Comparison of ENCODE assay signal across 1 cellular context in the genomic region with DNA sequence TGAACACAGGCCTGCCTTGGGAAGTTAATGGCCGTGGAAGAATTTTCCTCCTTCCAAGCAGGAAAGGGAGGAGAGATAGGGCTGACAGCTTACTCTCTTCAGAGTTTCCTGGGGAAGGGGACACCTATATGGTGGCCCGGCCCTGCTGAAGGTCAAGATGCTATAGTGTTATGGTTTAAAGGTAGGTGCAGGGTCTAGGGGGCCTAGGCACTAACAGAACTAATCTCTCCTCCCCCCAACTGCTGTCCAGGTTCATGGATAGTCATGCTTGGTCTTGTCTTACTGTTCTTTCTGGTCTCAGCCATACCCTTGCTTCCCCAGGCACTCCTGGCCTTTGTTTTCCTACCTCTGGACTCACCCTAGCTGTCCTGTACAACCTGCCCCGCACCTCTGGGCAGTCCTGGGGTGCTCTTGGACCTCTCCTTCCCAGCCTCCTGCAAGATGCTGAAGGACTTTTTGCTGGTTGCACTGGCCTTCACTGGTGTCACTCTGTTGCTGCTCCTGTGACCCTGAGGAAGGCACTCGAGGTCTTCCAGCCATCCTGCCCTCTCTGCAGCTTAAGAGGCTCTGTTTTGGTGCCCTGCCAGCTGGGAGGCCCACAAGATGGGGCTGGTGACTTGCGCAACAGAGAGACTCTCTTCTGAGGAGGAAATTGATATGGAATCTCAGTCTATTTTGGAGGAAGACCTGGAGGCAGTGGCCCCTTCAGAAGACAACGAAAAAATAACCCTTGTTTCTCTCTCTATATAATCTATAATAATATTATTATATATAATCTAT.
TF ChIP-seq lines count a peak whose summit lies in the region.

No MANE protein-coding gene starts in this region.

TF ChIP-seq in GM12878, 131 proteins besides CTCF, POLR2A, EP300 and RAD21:
- no peak for TF ChIP-seq MTA2 (IDR thresholded peaks at IDR 0.05; ENCODE audit: low read depth)
- TF ChIP-seq RUNX3 (IDR thresholded peaks at IDR 0.05; ENCODE audit: low read length) = no peak
- TF ChIP-seq ZSCAN29 (IDR thresholded peaks at IDR 0.05) = no peak
- no peak for TF ChIP-seq RCOR1 (conservative IDR thresholded peaks at IDR 0.05; ENCODE audit: low read depth, low read length)
- TF ChIP-seq, protein P1, sequence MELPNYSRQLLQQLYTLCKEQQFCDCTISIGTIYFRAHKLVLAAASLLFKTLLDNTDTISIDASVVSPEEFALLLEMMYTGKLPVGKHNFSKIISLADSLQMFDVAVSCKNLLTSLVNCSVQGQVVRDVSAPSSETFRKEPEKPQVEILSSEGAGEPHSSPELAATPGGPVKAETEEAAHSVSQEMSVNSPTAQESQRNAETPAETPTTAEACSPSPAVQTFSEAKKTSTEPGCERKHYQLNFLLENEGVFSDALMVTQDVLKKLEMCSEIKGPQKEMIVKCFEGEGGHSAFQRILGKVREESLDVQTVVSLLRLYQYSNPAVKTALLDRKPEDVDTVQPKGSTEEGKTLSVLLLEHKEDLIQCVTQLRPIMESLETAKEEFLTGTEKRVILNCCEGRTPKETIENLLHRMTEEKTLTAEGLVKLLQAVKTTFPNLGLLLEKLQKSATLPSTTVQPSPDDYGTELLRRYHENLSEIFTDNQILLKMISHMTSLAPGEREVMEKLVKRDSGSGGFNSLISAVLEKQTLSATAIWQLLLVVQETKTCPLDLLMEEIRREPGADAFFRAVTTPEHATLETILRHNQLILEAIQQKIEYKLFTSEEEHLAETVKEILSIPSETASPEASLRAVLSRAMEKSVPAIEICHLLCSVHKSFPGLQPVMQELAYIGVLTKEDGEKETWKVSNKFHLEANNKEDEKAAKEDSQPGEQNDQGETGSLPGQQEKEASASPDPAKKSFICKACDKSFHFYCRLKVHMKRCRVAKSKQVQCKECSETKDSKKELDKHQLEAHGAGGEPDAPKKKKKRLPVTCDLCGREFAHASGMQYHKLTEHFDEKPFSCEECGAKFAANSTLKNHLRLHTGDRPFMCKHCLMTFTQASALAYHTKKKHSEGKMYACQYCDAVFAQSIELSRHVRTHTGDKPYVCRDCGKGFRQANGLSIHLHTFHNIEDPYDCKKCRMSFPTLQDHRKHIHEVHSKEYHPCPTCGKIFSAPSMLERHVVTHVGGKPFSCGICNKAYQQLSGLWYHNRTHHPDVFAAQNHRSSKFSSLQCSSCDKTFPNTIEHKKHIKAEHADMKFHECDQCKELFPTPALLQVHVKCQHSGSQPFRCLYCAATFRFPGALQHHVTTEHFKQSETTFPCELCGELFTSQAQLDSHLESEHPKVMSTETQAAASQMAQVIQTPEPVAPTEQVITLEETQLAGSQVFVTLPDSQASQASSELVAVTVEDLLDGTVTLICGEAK (IDR thresholded peaks at IDR 0.05; ENCODE audit: borderline replicate concordance) = no peak
- no peak for TF ChIP-seq HCFC1 (IDR thresholded peaks at IDR 0.05; ENCODE audit: low read length)
- no peak for TF ChIP-seq BCL11A (IDR thresholded peaks at IDR 0.05; ENCODE audit: low read depth, low read length)
- no peak for TF ChIP-seq POLR2AphosphoS5 (IDR thresholded peaks at IDR 0.05; ENCODE audit: low read length)
- TF ChIP-seq, protein P2, sequence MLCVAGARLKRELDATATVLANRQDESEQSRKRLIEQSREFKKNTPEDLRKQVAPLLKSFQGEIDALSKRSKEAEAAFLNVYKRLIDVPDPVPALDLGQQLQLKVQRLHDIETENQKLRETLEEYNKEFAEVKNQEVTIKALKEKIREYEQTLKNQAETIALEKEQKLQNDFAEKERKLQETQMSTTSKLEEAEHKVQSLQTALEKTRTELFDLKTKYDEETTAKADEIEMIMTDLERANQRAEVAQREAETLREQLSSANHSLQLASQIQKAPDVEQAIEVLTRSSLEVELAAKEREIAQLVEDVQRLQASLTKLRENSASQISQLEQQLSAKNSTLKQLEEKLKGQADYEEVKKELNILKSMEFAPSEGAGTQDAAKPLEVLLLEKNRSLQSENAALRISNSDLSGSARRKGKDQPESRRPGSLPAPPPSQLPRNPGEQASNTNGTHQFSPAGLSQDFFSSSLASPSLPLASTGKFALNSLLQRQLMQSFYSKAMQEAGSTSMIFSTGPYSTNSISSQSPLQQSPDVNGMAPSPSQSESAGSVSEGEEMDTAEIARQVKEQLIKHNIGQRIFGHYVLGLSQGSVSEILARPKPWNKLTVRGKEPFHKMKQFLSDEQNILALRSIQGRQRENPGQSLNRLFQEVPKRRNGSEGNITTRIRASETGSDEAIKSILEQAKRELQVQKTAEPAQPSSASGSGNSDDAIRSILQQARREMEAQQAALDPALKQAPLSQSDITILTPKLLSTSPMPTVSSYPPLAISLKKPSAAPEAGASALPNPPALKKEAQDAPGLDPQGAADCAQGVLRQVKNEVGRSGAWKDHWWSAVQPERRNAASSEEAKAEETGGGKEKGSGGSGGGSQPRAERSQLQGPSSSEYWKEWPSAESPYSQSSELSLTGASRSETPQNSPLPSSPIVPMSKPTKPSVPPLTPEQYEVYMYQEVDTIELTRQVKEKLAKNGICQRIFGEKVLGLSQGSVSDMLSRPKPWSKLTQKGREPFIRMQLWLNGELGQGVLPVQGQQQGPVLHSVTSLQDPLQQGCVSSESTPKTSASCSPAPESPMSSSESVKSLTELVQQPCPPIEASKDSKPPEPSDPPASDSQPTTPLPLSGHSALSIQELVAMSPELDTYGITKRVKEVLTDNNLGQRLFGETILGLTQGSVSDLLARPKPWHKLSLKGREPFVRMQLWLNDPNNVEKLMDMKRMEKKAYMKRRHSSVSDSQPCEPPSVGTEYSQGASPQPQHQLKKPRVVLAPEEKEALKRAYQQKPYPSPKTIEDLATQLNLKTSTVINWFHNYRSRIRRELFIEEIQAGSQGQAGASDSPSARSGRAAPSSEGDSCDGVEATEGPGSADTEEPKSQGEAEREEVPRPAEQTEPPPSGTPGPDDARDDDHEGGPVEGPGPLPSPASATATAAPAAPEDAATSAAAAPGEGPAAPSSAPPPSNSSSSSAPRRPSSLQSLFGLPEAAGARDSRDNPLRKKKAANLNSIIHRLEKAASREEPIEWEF (IDR thresholded peaks at IDR 0.05; ENCODE audit: insufficient replicate concordance, low read depth, low read length) = no peak
- no peak for TF ChIP-seq NFXL1 (IDR thresholded peaks at IDR 0.05; ENCODE audit: borderline replicate concordance)
- TF ChIP-seq, protein P3, sequence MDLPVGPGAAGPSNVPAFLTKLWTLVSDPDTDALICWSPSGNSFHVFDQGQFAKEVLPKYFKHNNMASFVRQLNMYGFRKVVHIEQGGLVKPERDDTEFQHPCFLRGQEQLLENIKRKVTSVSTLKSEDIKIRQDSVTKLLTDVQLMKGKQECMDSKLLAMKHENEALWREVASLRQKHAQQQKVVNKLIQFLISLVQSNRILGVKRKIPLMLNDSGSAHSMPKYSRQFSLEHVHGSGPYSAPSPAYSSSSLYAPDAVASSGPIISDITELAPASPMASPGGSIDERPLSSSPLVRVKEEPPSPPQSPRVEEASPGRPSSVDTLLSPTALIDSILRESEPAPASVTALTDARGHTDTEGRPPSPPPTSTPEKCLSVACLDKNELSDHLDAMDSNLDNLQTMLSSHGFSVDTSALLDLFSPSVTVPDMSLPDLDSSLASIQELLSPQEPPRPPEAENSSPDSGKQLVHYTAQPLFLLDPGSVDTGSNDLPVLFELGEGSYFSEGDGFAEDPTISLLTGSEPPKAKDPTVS (IDR thresholded peaks at IDR 0.05; ENCODE audit: low read depth, low read length) = no peak
- TF ChIP-seq RFX5 (IDR thresholded peaks at IDR 0.05; ENCODE audit: low read depth, low read length) = no peak
- TF ChIP-seq, protein P4, sequence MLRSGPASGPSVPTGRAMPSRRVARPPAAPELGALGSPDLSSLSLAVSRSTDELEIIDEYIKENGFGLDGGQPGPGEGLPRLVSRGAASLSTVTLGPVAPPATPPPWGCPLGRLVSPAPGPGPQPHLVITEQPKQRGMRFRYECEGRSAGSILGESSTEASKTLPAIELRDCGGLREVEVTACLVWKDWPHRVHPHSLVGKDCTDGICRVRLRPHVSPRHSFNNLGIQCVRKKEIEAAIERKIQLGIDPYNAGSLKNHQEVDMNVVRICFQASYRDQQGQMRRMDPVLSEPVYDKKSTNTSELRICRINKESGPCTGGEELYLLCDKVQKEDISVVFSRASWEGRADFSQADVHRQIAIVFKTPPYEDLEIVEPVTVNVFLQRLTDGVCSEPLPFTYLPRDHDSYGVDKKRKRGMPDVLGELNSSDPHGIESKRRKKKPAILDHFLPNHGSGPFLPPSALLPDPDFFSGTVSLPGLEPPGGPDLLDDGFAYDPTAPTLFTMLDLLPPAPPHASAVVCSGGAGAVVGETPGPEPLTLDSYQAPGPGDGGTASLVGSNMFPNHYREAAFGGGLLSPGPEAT (IDR thresholded peaks at IDR 0.05; ENCODE audit: low read depth) = no peak
- no peak for TF ChIP-seq ZNF274 (IDR thresholded peaks at IDR 0.05; ENCODE audit: insufficient read depth, insufficient read length)
- no peak for TF ChIP-seq SMAD1 (IDR thresholded peaks at IDR 0.05; ENCODE audit: low read depth, partially characterized antibody)
- no peak for TF ChIP-seq RB1 (IDR thresholded peaks at IDR 0.05; ENCODE audit: borderline replicate concordance)
- TF ChIP-seq, protein P5, sequence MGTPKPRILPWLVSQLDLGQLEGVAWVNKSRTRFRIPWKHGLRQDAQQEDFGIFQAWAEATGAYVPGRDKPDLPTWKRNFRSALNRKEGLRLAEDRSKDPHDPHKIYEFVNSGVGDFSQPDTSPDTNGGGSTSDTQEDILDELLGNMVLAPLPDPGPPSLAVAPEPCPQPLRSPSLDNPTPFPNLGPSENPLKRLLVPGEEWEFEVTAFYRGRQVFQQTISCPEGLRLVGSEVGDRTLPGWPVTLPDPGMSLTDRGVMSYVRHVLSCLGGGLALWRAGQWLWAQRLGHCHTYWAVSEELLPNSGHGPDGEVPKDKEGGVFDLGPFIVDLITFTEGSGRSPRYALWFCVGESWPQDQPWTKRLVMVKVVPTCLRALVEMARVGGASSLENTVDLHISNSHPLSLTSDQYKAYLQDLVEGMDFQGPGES (IDR thresholded peaks at IDR 0.05) = no peak
- TF ChIP-seq, protein P6, sequence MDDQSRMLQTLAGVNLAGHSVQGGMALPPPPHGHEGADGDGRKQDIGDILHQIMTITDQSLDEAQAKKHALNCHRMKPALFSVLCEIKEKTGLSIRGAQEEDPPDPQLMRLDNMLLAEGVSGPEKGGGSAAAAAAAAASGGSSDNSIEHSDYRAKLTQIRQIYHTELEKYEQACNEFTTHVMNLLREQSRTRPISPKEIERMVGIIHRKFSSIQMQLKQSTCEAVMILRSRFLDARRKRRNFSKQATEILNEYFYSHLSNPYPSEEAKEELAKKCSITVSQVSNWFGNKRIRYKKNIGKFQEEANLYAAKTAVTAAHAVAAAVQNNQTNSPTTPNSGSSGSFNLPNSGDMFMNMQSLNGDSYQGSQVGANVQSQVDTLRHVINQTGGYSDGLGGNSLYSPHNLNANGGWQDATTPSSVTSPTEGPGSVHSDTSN (IDR thresholded peaks at IDR 0.05; ENCODE audit: insufficient replicate concordance, low read depth, low read length) = no peak
- TF ChIP-seq ZBED1 (IDR thresholded peaks at IDR 0.05; ENCODE audit: borderline replicate concordance) = no peak
